Comparison of ENCODE assay signal across 13 cellular contexts in genomic region chr17:43341705-43342600, GRCh38. TPM values are rescaled to one million over a fixed set of nuclear protein-coding genes. Genes with fewer than 3 reads are reported as not detected.
A peak's percentile ranks its signal among the peaks of the same experiment; 100 is the strongest.
DNase-seq lines count a peak whose midpoint lies in the region; ATAC-seq, FAIRE-seq and TF ChIP-seq lines count a peak whose summit lies in the region.
"Had no signal": no experiment of that assay in that cellular context is flagged by ENCODE, and none has a peak within 500 bp of the region (broad histone marks: within the 10 kb centered on the region; RNA-seq: fewer than 3 reads in every experiment).

No MANE protein-coding gene starts in this region.

- H3K4me1 Mint-ChIP-seq in activated T-helper 2 cell treated with anti-CD3 and anti-CD28 coated beads, Interferon-gamma antibody, Interleukin-2, Interleukin-4, amounts not matched to agents 10 μg/mL and 5 μg/mL and 100 μg/mL, durations not matched to agents 14 hours and 24 hours and 36 hours (ENCODE audit: low read depth): peaks cover 31% of the 10 kb centered on the region
- H3K4me1 Mint-ChIP-seq in stimulated activated memory B cell treated with anti-CD40 and anti-IgM and Interleukin-4, amounts not matched to agents 10 μg/mL and 1 μg/mL and 100 μg/mL, for 72 hours: peaks cover 12% of the 10 kb centered on the region

- no peaks in the 10 kb centered on the region for H3K27me3 ChIP-seq in heart right ventricle

- ATAC-seq in A549: 0 out of 6 replicates have a peak, but pooled peaks of 1 of the 2 experiments have one; percentile 29
- peak in 7 of 8 donors; percentile 31 to 84 (median 55) for ATAC-seq in heart right ventricle
- no peak for ATAC-seq in HG02623 (IDR thresholded peaks at IDR 0.05; ENCODE audit: unreplicated experiment)
- no peak for ATAC-seq in stimulated activated memory B cell treated with anti-CD40 and anti-IgM and Interleukin-4, amounts not matched to agents 10 μg/mL and 1 μg/mL and 100 μg/mL, for 72 hours

- H3K4me2 ChIP-seq in A549: peak overlapping the region; percentile 20; the same call in 1 of the 3 replicates

- no peaks in the 10 kb centered on the region for H3K36me3 ChIP-seq in heart right ventricle

- TF ChIP-seq CTCF in A549 (IDR thresholded peaks at IDR 0.05) (no peak), heart right ventricle (IDR thresholded peaks at IDR 0.05) (no peak)

- no peaks in the 10 kb centered on the region for H3K27me3 Mint-ChIP-seq in activated T-helper 2 cell treated with anti-CD3 and anti-CD28 coated beads, Interferon-gamma antibody, Interleukin-2, Interleukin-4, amounts not matched to agents 10 μg/mL and 5 μg/mL and 100 μg/mL, durations not matched to agents 14 hours and 24 hours and 36 hours (ENCODE audit: low read depth)
- no peaks in the 10 kb centered on the region for H3K27me3 Mint-ChIP-seq in stimulated activated memory B cell treated with anti-CD40 and anti-IgM and Interleukin-4, amounts not matched to agents 10 μg/mL and 1 μg/mL and 100 μg/mL, for 72 hours

- WGBS in A549 (ENCODE audit: missing lambda C conversion rate): 59% methylated on average over 8 of the region's 8 CpGs
- 32 to 36% methylated on average over 8 of the region's 8 CpGs for WGBS in heart right ventricle, 2 donors

- DNase-seq in A549 (ENCODE audit: low read depth in 1 of 2, low spot score in 1 of 2): no peak
- DNase-seq in EL: peak; percentile 83
- no peak for DNase-seq in activated T-helper 2 cell treated with anti-CD3 and anti-CD28 coated beads, Interferon-gamma antibody, Interleukin-2, Interleukin-4, amounts not matched to agents 10 μg/mL and 5 μg/mL and 100 μg/mL, durations not matched to agents 14 hours and 24 hours and 36 hours (ENCODE audit: low spot score)
- DNase-seq in heart right ventricle: no peak
- DNase-seq in pons (ENCODE audit: low spot score): no peak
- DNase-seq in NCI-H774 (lab: John Stamatoyannopoulos, UW): no peak
- DNase-seq: caudate nucleus, H7, NCI-H1436 had no signal

- CTCF ChIA-PET in A549 (lab: Yijun Ruan, JAX): interaction anchor here (0.7 to 13.8 kb wide), 6 partner anchors 6 to 142 kb away, joined by 3 to 178 read pairs (median 7); partner anchors contain the start of gene DHX8

- POLR2A ChIA-PET in A549 (lab: Yijun Ruan, JAX): interaction anchor here (1.4 to 3.0 kb wide), 2 partner anchors 19 to 26 kb away, joined by 6 to 20 read pairs; no protein-coding TSS in a partner anchor

- H3K4me1 ChIP-seq in A549: peaks cover 10% of the 10 kb centered on the region
- peaks cover 0 to 45% (median 20%) of the 10 kb centered on the region in 9 donors for H3K4me1 ChIP-seq in heart right ventricle

- H3K9me3 ChIP-seq in A549: peaks cover 7% of the 10 kb centered on the region
- H3K9me3 ChIP-seq in heart right ventricle: peaks cover 0 to 6% (median 0%) of the 10 kb centered on the region in 11 donors

- peaks cover 7% of the 10 kb centered on the region for H3K9me3 Mint-ChIP-seq in activated T-helper 2 cell treated with anti-CD3 and anti-CD28 coated beads, Interferon-gamma antibody, Interleukin-2, Interleukin-4, amounts not matched to agents 10 μg/mL and 5 μg/mL and 100 μg/mL, durations not matched to agents 14 hours and 24 hours and 36 hours
- no peaks in the 10 kb centered on the region for H3K9me3 Mint-ChIP-seq in stimulated activated memory B cell treated with anti-CD40 and anti-IgM and Interleukin-4, amounts not matched to agents 10 μg/mL and 1 μg/mL and 100 μg/mL, for 72 hours

- TF ChIP-seq EP300 in A549 (IDR thresholded peaks at IDR 0.05): no peak

- no peak for TF ChIP-seq POLR2A in A549 (IDR thresholded peaks at IDR 0.05; ENCODE audit: low read length)

- H3K4me3 Mint-ChIP-seq in activated T-helper 2 cell treated with anti-CD3 and anti-CD28 coated beads, Interferon-gamma antibody, Interleukin-2, Interleukin-4, amounts not matched to agents 10 μg/mL and 5 μg/mL and 100 μg/mL, durations not matched to agents 14 hours and 24 hours and 36 hours (ENCODE audit: low read depth): peak overlapping the region; percentile 19
- H3K4me3 Mint-ChIP-seq in stimulated activated memory B cell treated with anti-CD40 and anti-IgM and Interleukin-4, amounts not matched to agents 10 μg/mL and 1 μg/mL and 100 μg/mL, for 72 hours: no peak overlapping the region

- H3K36me3 Mint-ChIP-seq in activated T-helper 2 cell treated with anti-CD3 and anti-CD28 coated beads, Interferon-gamma antibody, Interleukin-2, Interleukin-4, amounts not matched to agents 10 μg/mL and 5 μg/mL and 100 μg/mL, durations not matched to agents 14 hours and 24 hours and 36 hours (ENCODE audit: low read depth): peaks cover 23% of the 10 kb centered on the region
- H3K36me3 Mint-ChIP-seq in stimulated activated memory B cell treated with anti-CD40 and anti-IgM and Interleukin-4, amounts not matched to agents 10 μg/mL and 1 μg/mL and 100 μg/mL, for 72 hours: peaks cover 2% of the 10 kb centered on the region

- intact Hi-C loops in activated T-helper 2 cell treated with anti-CD3 and anti-CD28 coated beads, Interferon-gamma antibody, Interleukin-2, Interleukin-4, amounts not matched to agents 10 μg/mL and 5 μg/mL and 100 μg/mL, durations not matched to agents 14 hours and 24 hours and 36 hours (cut with micrococcal nuclease): loop anchor here (1.0 to 5.0 kb wide), 3 partner anchors 9 to 140 kb away; partner anchors contain the start of gene DHX8
- intact Hi-C loops in heart right ventricle (cut with DNase I): loop anchor here in 2 of 10 donors (1.0 to 10.0 kb wide), 2 partner anchors 19 to 307 kb away; no protein-coding TSS in a partner anchor

- H3K27ac ChIP-seq in A549 (no peak overlapping the region), heart right ventricle (peak overlapping the region in 5 of 10 donors; percentile 42 to 82 (median 61))
- H3K27ac ChIP-seq: HL-60 had no signal

- H3K27ac Mint-ChIP-seq in activated T-helper 2 cell treated with anti-CD3 and anti-CD28 coated beads, Interferon-gamma antibody, Interleukin-2, Interleukin-4, amounts not matched to agents 10 μg/mL and 5 μg/mL and 100 μg/mL, durations not matched to agents 14 hours and 24 hours and 36 hours: peak overlapping the region; percentile 89
- H3K27ac Mint-ChIP-seq in stimulated activated memory B cell treated with anti-CD40 and anti-IgM and Interleukin-4, amounts not matched to agents 10 μg/mL and 1 μg/mL and 100 μg/mL, for 72 hours: no peak overlapping the region

- H3K4me3 ChIP-seq in A549 (no peak overlapping the region), heart right ventricle (no peak overlapping the region)

- peak; percentile 13 for FAIRE-seq in A549 (lab: Jason Lieb, UNC)
- FAIRE-seq: urothelium cell line had no signal

- no peak for TF ChIP-seq RAD21 in A549 (conservative IDR thresholded peaks at IDR 0.05 in 1 of 2, IDR thresholded peaks at IDR 0.05 in 1 of 2)

TF ChIP-seq in A549, 52 proteins besides CTCF, POLR2A, EP300 and RAD21:
- TF ChIP-seq, protein P1, sequence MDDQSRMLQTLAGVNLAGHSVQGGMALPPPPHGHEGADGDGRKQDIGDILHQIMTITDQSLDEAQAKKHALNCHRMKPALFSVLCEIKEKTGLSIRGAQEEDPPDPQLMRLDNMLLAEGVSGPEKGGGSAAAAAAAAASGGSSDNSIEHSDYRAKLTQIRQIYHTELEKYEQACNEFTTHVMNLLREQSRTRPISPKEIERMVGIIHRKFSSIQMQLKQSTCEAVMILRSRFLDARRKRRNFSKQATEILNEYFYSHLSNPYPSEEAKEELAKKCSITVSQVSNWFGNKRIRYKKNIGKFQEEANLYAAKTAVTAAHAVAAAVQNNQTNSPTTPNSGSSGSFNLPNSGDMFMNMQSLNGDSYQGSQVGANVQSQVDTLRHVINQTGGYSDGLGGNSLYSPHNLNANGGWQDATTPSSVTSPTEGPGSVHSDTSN (IDR thresholded peaks at IDR 0.05): no peak
- no peak for TF ChIP-seq FOSL2 (IDR thresholded peaks at IDR 0.05)
- TF ChIP-seq FOSL2 (CRISPR knock-in tag; IDR thresholded peaks at IDR 0.05): peak; percentile 39

RNA-seq across cellular contexts. Expression of gene ARL4D, which starts 56.8 kb away (rescaled TPM):
- 21.0 and 21.1 TPM in 2 replicates for polyA plus RNA-seq in A549 (2011; rRNA removed)
- 27.5 and 29.3 TPM in 2 replicates for polyA plus RNA-seq in A549 (2012; cell fraction: cytosol; rRNA removed)
- polyA plus RNA-seq in A549 (2012; cell fraction: nucleus; rRNA removed): 21.1 and 26.6 TPM in 2 replicates
- 9.9 to 11.9 TPM (median 11.7 TPM) in 3 replicates for polyA plus RNA-seq in A549 (2017; fragmentation: RNase III; extraction: RNeasy Plus Mini Kit Qiagen cat#74134 plus additional on column Dnase treatment)
- polyA minus RNA-seq in A549 (2011; rRNA and poly(A)+ RNA removed): 18.6 and 19.9 TPM in 2 replicates
- total RNA-seq in activated T-helper 2 cell treated with anti-CD3 and anti-CD28 coated beads, Interferon-gamma antibody, Interleukin-2, Interleukin-4, amounts not matched to agents 10 μg/mL and 5 μg/mL and 100 μg/mL, durations not matched to agents 14 hours and 24 hours and 36 hours: 4.0 and 4.9 TPM in 2 replicates
- total RNA-seq in heart right ventricle: 1 to 10 TPM; 2.5 to 6.9 (median 3.9) TPM
- polyA plus RNA-seq in heart right ventricle: 10 to 100 TPM in 1 of 2 donors, 1 to 10 TPM in 1; 7.8 to 13.5 TPM

Comparison
In these comparisons a context has a peak if more than half of its experiments do, and no peak if none do; other contexts are left out.
1. ATAC-seq: peak in heart right ventricle (7 of 8); none in HG02623 (single experiment) and stimulated activated memory B cell treated with anti-CD40 and anti-IgM and Interleukin-4, amounts not matched to agents 10 μg/mL and 1 μg/mL and 100 μg/mL, for 72 hours (single experiment).